8 cellular contexts compared by ENCODE assay signal in genomic region chrX:103586314-103586646, GRCh38. TPM values are rescaled to one million over a fixed set of nuclear protein-coding genes. Genes with fewer than 3 reads are reported as not detected.
DNase-seq lines count a peak whose midpoint lies in the region; ATAC-seq, FAIRE-seq and TF ChIP-seq lines count a peak whose summit lies in the region.

No MANE protein-coding gene starts in this region.

- peak overlapping the region; percentile 75 for H3K4me3 ChIP-seq in SJCRH30

- H3K36me3 ChIP-seq in SJCRH30, result peaks cover 14% of the 10 kb centered on the region

- peak overlapping the region; percentile 78 for H3K4me3 Mint-ChIP-seq in activated CD4-positive, alpha-beta T cell treated with anti-CD3 and anti-CD28 coated beads, Interleukin-2, amount 10 ng/mL, durations not matched to agents 7 days and 5 days
- peak overlapping the region; percentile 77 for H3K4me3 Mint-ChIP-seq in natural killer cell

- DNase-seq in activated CD4-positive, alpha-beta T cell treated with anti-CD3 and anti-CD28 coated beads, Interleukin-2, amount 10 ng/mL, durations not matched to agents 7 days and 5 days, result no peak
- no peak for DNase-seq in activated CD4-positive, alpha-beta T cell treated with anti-CD3 and anti-CD28 coated beads for 1 hour
- no peak for DNase-seq in SJCRH30
- DNase-seq in epithelial cell of prostate (ENCODE audit: low read depth, low spot score), result no peak
- no peak for DNase-seq in natural killer cell
- DNase-seq in posterior vena cava (ENCODE audit: low spot score), result no peak
- DNase-seq in GM12891 (ENCODE audit: insufficient read length, low spot score), result no peak
- no peak for DNase-seq in germinal center (ENCODE audit: low spot score)

- H3K27me3 Mint-ChIP-seq in activated CD4-positive, alpha-beta T cell treated with anti-CD3 and anti-CD28 coated beads, Interleukin-2, amount 10 ng/mL, durations not matched to agents 7 days and 5 days, result peaks cover 11% of the 10 kb centered on the region
- H3K27me3 Mint-ChIP-seq in natural killer cell (ENCODE audit: low read depth in 2 of 2), result peaks cover 5 to 22% of the 10 kb centered on the region in 2 donors

- H3K27ac Mint-ChIP-seq in activated CD4-positive, alpha-beta T cell treated with anti-CD3 and anti-CD28 coated beads, Interleukin-2, amount 10 ng/mL, durations not matched to agents 7 days and 5 days, result peak overlapping the region; percentile 2
- no peak overlapping the region for H3K27ac Mint-ChIP-seq in natural killer cell

- no peaks in the 10 kb centered on the region for H3K9me3 Mint-ChIP-seq in activated CD4-positive, alpha-beta T cell treated with anti-CD3 and anti-CD28 coated beads, Interleukin-2, amount 10 ng/mL, durations not matched to agents 7 days and 5 days
- H3K9me3 Mint-ChIP-seq in natural killer cell, result no peaks in the 10 kb centered on the region

- CTCF ChIA-PET in activated CD4-positive, alpha-beta T cell treated with anti-CD3 and anti-CD28 coated beads, Interleukin-2, amount 10 ng/mL, durations not matched to agents 7 days and 5 days (lab: Charles Lee), result no interaction called here

- POLR2A ChIA-PET in activated CD4-positive, alpha-beta T cell treated with anti-CD3 and anti-CD28 coated beads, Interleukin-2, amount 10 ng/mL, durations not matched to agents 7 days and 5 days (lab: Charles Lee), result no interaction called here

- TF ChIP-seq POLR2A in GM12891 (IDR thresholded peaks at IDR 0.05; ENCODE audit: low read depth, low read length), result no peak

- no peaks in the 10 kb centered on the region for H3K36me3 Mint-ChIP-seq in activated CD4-positive, alpha-beta T cell treated with anti-CD3 and anti-CD28 coated beads, Interleukin-2, amount 10 ng/mL, durations not matched to agents 7 days and 5 days (ENCODE audit: low read depth)
- H3K36me3 Mint-ChIP-seq in natural killer cell, result no peaks in the 10 kb centered on the region

- FAIRE-seq in GM12891 (lab: Jason Lieb, UNC), result no peak

- no peaks in the 10 kb centered on the region for H3K9me3 ChIP-seq in SJCRH30 (replicated peaks)

- no peak for TF ChIP-seq CTCF in natural killer cell (IDR thresholded peaks at IDR 0.05)

- H3K27ac ChIP-seq in SJCRH30, result peak overlapping the region; percentile 64; the same call in 1 of the 2 replicates
- peak overlapping the region; percentile 37 for H3K27ac ChIP-seq in epithelial cell of prostate

- peaks cover 13% of the 10 kb centered on the region for H3K4me1 Mint-ChIP-seq in activated CD4-positive, alpha-beta T cell treated with anti-CD3 and anti-CD28 coated beads, Interleukin-2, amount 10 ng/mL, durations not matched to agents 7 days and 5 days
- H3K4me1 Mint-ChIP-seq in natural killer cell, result peaks cover 0 to 18% of the 10 kb centered on the region in 2 donors

- intact Hi-C loops in natural killer cell (cut with micrococcal nuclease), result no loop called here
- intact Hi-C loops in posterior vena cava (cut with DNase I), result no loop called here

- ATAC-seq in natural killer cell, result no peak

- no peaks in the 10 kb centered on the region for H3K27me3 ChIP-seq in SJCRH30

- H3K4me1 ChIP-seq in SJCRH30, result 0 out of 2 replicates have a peak, but pooled peaks cover 3% of the 10 kb centered on the region

TF ChIP-seq in GM12891, 5 proteins besides CTCF, POLR2A, EP300 and RAD21:
- TF ChIP-seq POU2F2 (IDR thresholded peaks at IDR 0.05; ENCODE audit: low read depth, low read length), result no peak
- no peak for TF ChIP-seq SPI1 (IDR thresholded peaks at IDR 0.05; ENCODE audit: low read depth, low read length)
- no peak for TF ChIP-seq POLR2AphosphoS5 (IDR thresholded peaks at IDR 0.05; ENCODE audit: low read depth, low read length)
- TF ChIP-seq TAF1 (IDR thresholded peaks at IDR 0.05; ENCODE audit: low read depth, low read length), result no peak
- TF ChIP-seq PAX5 (IDR thresholded peaks at IDR 0.05; ENCODE audit: insufficient read depth, low read length, severe bottlenecking), result no peak

RNA-seq across cellular contexts. Expression of gene TCEAL4, which starts 1.0 kb away (rescaled TPM):
- 1 to 10 TPM; 4.9 to 5.1 TPM for total RNA-seq in activated CD4-positive, alpha-beta T cell treated with anti-CD3 and anti-CD28 coated beads, Interleukin-2, amount 10 ng/mL, durations not matched to agents 7 days and 5 days
- 98.4 and 112 TPM in 2 replicates for total RNA-seq in SJCRH30 (2014; rRNA removed; shearing (Covaris generic))
- total RNA-seq in natural killer cell (1 to 10 TPM; 3.2 to 5.2 (median 4.9) TPM), posterior vena cava (100 to 1,000 TPM; 197 to 336 TPM)
- polyA plus RNA-seq in GM12891 (2012; ENCODE audit: low read depth, missing spikeins), result 39.1 TPM

RNA-seq across cellular contexts. Expression of gene TCEAL3, which starts 21.5 kb away (rescaled TPM):
- total RNA-seq in activated CD4-positive, alpha-beta T cell treated with anti-CD3 and anti-CD28 coated beads, Interleukin-2, amount 10 ng/mL, durations not matched to agents 7 days and 5 days, result 1 to 10 TPM; 2.1 to 4.0 TPM
- total RNA-seq in SJCRH30 (2014; rRNA removed; shearing (Covaris generic)), result 24.1 and 26.0 TPM in 2 replicates
- total RNA-seq in natural killer cell (1 to 10 TPM; 6.2 to 8.7 (median 8.4) TPM), posterior vena cava (100 to 1,000 TPM in 1 of 2 donors, 10 to 100 TPM in 1; 87.0 to 113 TPM)
- 15.3 TPM for polyA plus RNA-seq in GM12891 (2012; ENCODE audit: low read depth, missing spikeins)

RNA-seq across cellular contexts. Expression of gene TCEAL1, which starts 42.5 kb away (rescaled TPM):
- 1 to 10 TPM; 5.7 to 6.2 TPM for total RNA-seq in activated CD4-positive, alpha-beta T cell treated with anti-CD3 and anti-CD28 coated beads, Interleukin-2, amount 10 ng/mL, durations not matched to agents 7 days and 5 days
- total RNA-seq in SJCRH30 (2014; rRNA removed; shearing (Covaris generic)), result 45.2 and 56.1 TPM in 2 replicates
- total RNA-seq in natural killer cell (1 to 10 TPM; 6.4 to 7.1 (median 6.7) TPM), posterior vena cava (100 to 1,000 TPM in 1 of 2 donors, 10 to 100 TPM in 1; 90.0 to 120 TPM)
- polyA plus RNA-seq in GM12891 (2012; ENCODE audit: low read depth, missing spikeins), result 10.5 TPM

Comparison
In these comparisons a context has a peak if more than half of its experiments do, and no peak if none do; other contexts are left out.
1. RNA of gene TCEAL4, which starts 1.0 kb away (total RNA-seq): 197 to 336 TPM in posterior vena cava and 98.4 to 112 TPM in SJCRH30; 4.9 to 5.1 TPM in activated CD4-positive, alpha-beta T cell treated with anti-CD3 and anti-CD28 coated beads, Interleukin-2, amount 10 ng/mL, durations not matched to agents 7 days and 5 days and 3.2 to 5.2 TPM in natural killer cell; every median in the first group is over 10 times any median in the second.